In the genomic region with DNA sequence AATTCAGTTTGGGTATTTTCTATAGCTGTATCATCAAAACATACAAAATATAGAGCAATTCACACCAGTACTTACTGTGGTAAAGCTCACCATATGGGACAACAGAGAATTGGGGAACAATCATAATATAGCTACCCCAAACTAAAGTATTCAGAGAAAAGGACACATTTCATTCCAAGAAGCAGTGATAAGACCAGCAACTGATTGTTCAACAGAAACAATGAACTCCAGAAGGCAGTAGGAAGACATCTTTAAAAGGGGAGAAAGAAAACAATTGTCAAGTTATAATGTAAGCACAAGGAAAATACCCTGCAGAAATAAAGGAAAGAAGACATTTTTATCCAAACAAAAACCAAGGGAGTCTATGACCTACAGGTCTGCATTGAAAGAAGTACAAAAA, we compare ENCODE assay signal across 24 cellular contexts.
A peak's percentile ranks its signal among the peaks of the same experiment; 100 is the strongest.
DNase-seq lines count a peak whose midpoint lies in the region; ATAC-seq, FAIRE-seq and TF ChIP-seq lines count a peak whose summit lies in the region.
"Had no signal": no experiment of that assay in that cellular context is flagged by ENCODE, and none has a peak within 500 bp of the region (broad histone marks: within the 10 kb centered on the region; RNA-seq: fewer than 3 reads in every experiment).

No MANE protein-coding gene starts in this region.

- TF ChIP-seq CTCF in PC-9 (conservative IDR thresholded peaks at IDR 0.05), result no peak

- H2AFZ ChIP-seq in PC-9, result no peak overlapping the region

- H3K9me2 ChIP-seq in PC-9 (ENCODE audit: insufficient read depth), result no peaks in the 10 kb centered on the region

- peaks cover 6% of the 10 kb centered on the region; the same call in 1 of the 2 replicates for H3K4me1 ChIP-seq in PC-9 (replicated peaks; ENCODE audit: insufficient read depth)

- no peaks in the 10 kb centered on the region for H3K36me3 ChIP-seq in PC-9 (ENCODE audit: low read depth)
- H3K36me3 ChIP-seq: BE2C, BLaER1 had no signal

- no peak for ATAC-seq in central memory CD8-positive, alpha-beta T cell (replicated peaks; ENCODE audit: extremely low read depth, poor library complexity, severe bottlenecking)
- ATAC-seq: GM12878 had no signal

- H3K9me3 Mint-ChIP-seq in central memory CD8-positive, alpha-beta T cell, result no peaks in the 10 kb centered on the region
- H3K9me3 Mint-ChIP-seq: CD14-positive monocyte; CD4-positive, alpha-beta memory T cell; CD4-positive, CD25-positive, alpha-beta regulatory T cell; CD8-positive, alpha-beta memory T cell had no signal

- peak; percentile 40 for FAIRE-seq in GM12891 (lab: Jason Lieb, UNC)
- peak; percentile 49 for FAIRE-seq in GM19239 (lab: Jason Lieb, UNC)
- FAIRE-seq: A204.1, GM12878 had no signal

- peaks cover 87% of the 10 kb centered on the region for H3K4me1 Mint-ChIP-seq in central memory CD8-positive, alpha-beta T cell

- CTCF ChIA-PET in PC-9 (lab: Charles Lee), result no interaction called here

- H3K27ac ChIP-seq in PC-9, result no peak overlapping the region
- H3K27ac ChIP-seq: BLaER1 had no signal

- TF ChIP-seq POLR2A in GM12891 (IDR thresholded peaks at IDR 0.05; ENCODE audit: low read depth, low read length), result no peak

- H3K27ac Mint-ChIP-seq in central memory CD8-positive, alpha-beta T cell (ENCODE audit: low read depth), result peak overlapping the region; percentile 6
- H3K27ac Mint-ChIP-seq: CD4-positive, CD25-positive, alpha-beta regulatory T cell had no signal

- peaks cover 30% of the 10 kb centered on the region for H3K79me2 ChIP-seq in PC-9 (ENCODE audit: low read depth)

- H4K20me1 ChIP-seq in PC-9 (ENCODE audit: insufficient read depth), result peaks cover 28% of the 10 kb centered on the region

- H3K9me3 ChIP-seq in PC-9 (ENCODE audit: insufficient read depth, low read depth), result no peaks in the 10 kb centered on the region
- H3K9me3 ChIP-seq: BE2C, BLaER1 had no signal

- intact Hi-C loops in PC-9 (cut with micrococcal nuclease; ENCODE audit: unreplicated experiment), result loop anchor here (5.0 kb wide), 1 partner anchor 462 kb away; no protein-coding TSS in a partner anchor

- H3K4me3 Mint-ChIP-seq in central memory CD8-positive, alpha-beta T cell, result no peak overlapping the region
- H3K4me3 Mint-ChIP-seq: CD14-positive monocyte; CD4-positive, alpha-beta memory T cell; CD4-positive, CD25-positive, alpha-beta regulatory T cell; CD8-positive, alpha-beta memory T cell had no signal

- no peak overlapping the region for H3K4me3 ChIP-seq in PC-9
- H3K4me3 ChIP-seq: BLaER1, GM12878 had no signal

- H3K36me3 Mint-ChIP-seq in central memory CD8-positive, alpha-beta T cell (ENCODE audit: insufficient read depth), result peaks cover 7% of the 10 kb centered on the region
- H3K36me3 Mint-ChIP-seq: CD14-positive monocyte; CD4-positive, alpha-beta memory T cell; CD4-positive, CD25-positive, alpha-beta regulatory T cell; CD8-positive, alpha-beta memory T cell had no signal

- H3K27me3 Mint-ChIP-seq in central memory CD8-positive, alpha-beta T cell, result no peaks in the 10 kb centered on the region
- H3K27me3 Mint-ChIP-seq: CD4-positive, alpha-beta memory T cell; CD4-positive, CD25-positive, alpha-beta regulatory T cell; CD8-positive, alpha-beta memory T cell had no signal

- no peak for DNase-seq in GM12891 (ENCODE audit: insufficient read length, low spot score)
- DNase-seq in GM19239 (ENCODE audit: insufficient read length, low spot score), result no peak
- no peak for DNase-seq in central memory CD8-positive, alpha-beta T cell (ENCODE audit: low spot score in 2 of 2)
- no peak for DNase-seq in PC-9
- no peak for DNase-seq in activated T-cell treated with anti-CD3 and anti-CD28 coated beads, Interleukin-2, amount 50 U/mL, for 1 hour
- DNase-seq: 8988T; ACHN; BE2C; C1 segment of cervical spinal cord; CD4-positive, alpha-beta memory T cell; CD4-positive, CD25-positive, alpha-beta regulatory T cell; CD8-positive, alpha-beta memory T cell; COR-L47; DMS 273 treated with DMSO at 0.1 percent for 48 hours; DMS153; DMS53; DMS79; DND-41; EL; GDM1 had no signal

- H3K4me2 ChIP-seq in PC-9, result no peak overlapping the region
- H3K4me2 ChIP-seq: BLaER1 had no signal

- BruUV-seq in PC-9 (replicated peaks; lab: Mats Ljungman, UMichigan), result no TSS peak

- peaks cover 7% of the 10 kb centered on the region; the same call in 1 of the 2 replicates for H3F3A ChIP-seq in PC-9 (ENCODE audit: insufficient read depth, low read depth)

- POLR2A ChIA-PET in PC-9 (lab: Charles Lee; ENCODE audit: unreplicated experiment), result no interaction called here

- H3K27me3 ChIP-seq in PC-9 (ENCODE audit: insufficient read depth, low read depth), result no peaks in the 10 kb centered on the region
- H3K27me3 ChIP-seq: BE2C, BLaER1 had no signal

TF ChIP-seq in GM12891, 5 proteins besides CTCF, POLR2A, EP300 and RAD21:
- no peak for TF ChIP-seq POLR2AphosphoS5 (IDR thresholded peaks at IDR 0.05; ENCODE audit: low read depth, low read length)
- no peak for TF ChIP-seq TAF1 (IDR thresholded peaks at IDR 0.05; ENCODE audit: low read depth, low read length)
- TF ChIP-seq PAX5 (IDR thresholded peaks at IDR 0.05; ENCODE audit: insufficient read depth, low read length, severe bottlenecking), result no peak
- no peak for TF ChIP-seq SPI1 (IDR thresholded peaks at IDR 0.05; ENCODE audit: low read depth, low read length)
- TF ChIP-seq POU2F2 (IDR thresholded peaks at IDR 0.05; ENCODE audit: low read depth, low read length), result no peak
